In genomic region chr13:76813874-76814273, GRCh38 we compare ENCODE assay signal across 16 cellular contexts.
DNase-seq lines count a peak whose midpoint lies in the region; ATAC-seq and TF ChIP-seq lines count a peak whose summit lies in the region.
"Had no signal": no experiment of that assay in that cellular context is flagged by ENCODE, and none has a peak within 500 bp of the region (broad histone marks: within the 10 kb centered on the region; RNA-seq: fewer than 3 reads in every experiment).

No MANE protein-coding gene starts in this region.

- H3K27me3 Mint-ChIP-seq in CD4-positive, alpha-beta T cell, result peaks cover 57% of the 10 kb centered on the region
- peaks cover 45% of the 10 kb centered on the region for H3K27me3 Mint-ChIP-seq in activated T-cell treated with anti-CD3 and anti-CD28 coated beads, Interleukin-2, amount 50 U/mL, for 24 hours

- no peak for ATAC-seq in Right ventricle myocardium superior (ENCODE audit: poor library complexity)
- no peak for ATAC-seq in CD4-positive, alpha-beta T cell (ENCODE audit: poor library complexity)
- ATAC-seq: activated CD4-positive, CD25-positive, alpha-beta regulatory T cell treated with anti-CD3 and anti-CD28 coated beads, Interleukin-2, amount 50 U/mL, for 24 hours; activated naive CD4-positive, alpha-beta T cell treated with anti-CD3 and anti-CD28 coated beads, Interleukin-2, amount 50 U/mL, for 72 hours had no signal

- intact Hi-C loops in left ventricle myocardium inferior (cut with micrococcal nuclease) (loop anchor here (10.0 kb wide), 1 partner anchor 139 kb away; no protein-coding TSS in a partner anchor), Right ventricle myocardium superior (cut with DNase I) (loop anchor here (10.0 kb wide), 1 partner anchor 99 kb away; no protein-coding TSS in a partner anchor)
- intact Hi-C loops in CD4-positive, alpha-beta T cell (cut with DNase I, micrococcal nuclease), result no loop called here

- TF ChIP-seq CTCF in left ventricle myocardium inferior (IDR thresholded peaks at IDR 0.05; ENCODE audit: borderline replicate concordance), result no peak
- TF ChIP-seq CTCF in CD4-positive, alpha-beta T cell (IDR thresholded peaks at IDR 0.05), result no peak

- DNase-seq in left ventricle myocardium inferior (no peak), Right ventricle myocardium superior (no peak), NCI-H345 (lab: John Stamatoyannopoulos, UW) (peak; percentile 47), dermis blood vessel endothelial cell (peak; percentile 46), ureter (ENCODE audit: low spot score) (peak; percentile 56), NCI-H2196 (lab: John Stamatoyannopoulos, UW; ENCODE audit: unreplicated experiment) (no peak)
- no peak for DNase-seq in CD4-positive, alpha-beta T cell
- DNase-seq in activated T-cell treated with anti-CD3 and anti-CD28 coated beads, Interleukin-2, amount 50 U/mL, for 24 hours, result no peak
- DNase-seq: HFFc6, kidney glomerular epithelial cell, NCI-H1105 had no signal

- no peaks in the 10 kb centered on the region for H3K36me3 ChIP-seq in left ventricle myocardium inferior
- H3K36me3 ChIP-seq: cardiac muscle cell, tibial nerve had no signal

- H3K4me3 Mint-ChIP-seq in CD4-positive, alpha-beta T cell, result no peak overlapping the region
- H3K4me3 Mint-ChIP-seq in activated T-cell treated with anti-CD3 and anti-CD28 coated beads, Interleukin-2, amount 50 U/mL, for 24 hours, result no peak overlapping the region
- H3K4me3 Mint-ChIP-seq: HFFc6 had no signal

- H3K4me1 Mint-ChIP-seq in CD4-positive, alpha-beta T cell (ENCODE audit: low read depth), result no peaks in the 10 kb centered on the region
- H3K4me1 Mint-ChIP-seq in activated T-cell treated with anti-CD3 and anti-CD28 coated beads, Interleukin-2, amount 50 U/mL, for 24 hours (ENCODE audit: low read depth), result no peaks in the 10 kb centered on the region

- H3K36me3 Mint-ChIP-seq in CD4-positive, alpha-beta T cell (ENCODE audit: low read depth), result no peaks in the 10 kb centered on the region
- no peaks in the 10 kb centered on the region for H3K36me3 Mint-ChIP-seq in activated T-cell treated with anti-CD3 and anti-CD28 coated beads, Interleukin-2, amount 50 U/mL, for 24 hours (ENCODE audit: low read depth)
- H3K36me3 Mint-ChIP-seq: activated naive CD4-positive, alpha-beta T cell treated with anti-CD3 and anti-CD28 coated beads, Interleukin-2, amount 50 U/mL, for 72 hours had no signal

- H3K4me3 ChIP-seq in left ventricle myocardium inferior, result no peak overlapping the region
- H3K4me3 ChIP-seq: cardiac muscle cell, tibial nerve had no signal

- H3K27ac ChIP-seq in left ventricle myocardium inferior (replicated peaks), result peak overlapping the region; percentile 68
- H3K27ac ChIP-seq in CD4-positive, alpha-beta T cell (ENCODE audit: low read depth, low read length), result no peak overlapping the region
- H3K27ac ChIP-seq: cardiac muscle cell, epithelial cell of prostate had no signal

- CTCF ChIA-PET in CD4-positive, alpha-beta T cell (lab: Charles Lee), result interaction anchor here (0.7 kb wide), 1 partner anchor 156 kb away, joined by 5 read pairs; no protein-coding TSS in a partner anchor

- POLR2A ChIA-PET in CD4-positive, alpha-beta T cell (lab: Charles Lee), result no interaction called here

- H3K27ac Mint-ChIP-seq in CD4-positive, alpha-beta T cell, result no peak overlapping the region
- H3K27ac Mint-ChIP-seq in activated T-cell treated with anti-CD3 and anti-CD28 coated beads, Interleukin-2, amount 50 U/mL, for 24 hours, result no peak overlapping the region
- H3K27ac Mint-ChIP-seq: activated naive CD4-positive, alpha-beta T cell treated with anti-CD3 and anti-CD28 coated beads, Interleukin-2, amount 50 U/mL, for 72 hours; HFFc6 had no signal

- H3K27me3 ChIP-seq in left ventricle myocardium inferior (ENCODE audit: low read depth), result no peaks in the 10 kb centered on the region
- peaks cover 23% of the 10 kb centered on the region for H3K27me3 ChIP-seq in CD4-positive, alpha-beta T cell (ENCODE audit: control insufficient read depth, insufficient read depth, low read length)
- H3K27me3 ChIP-seq: cardiac muscle cell, tibial nerve had no signal

- no peaks in the 10 kb centered on the region for H3K9me3 ChIP-seq in left ventricle myocardium inferior (replicated peaks)
- no peaks in the 10 kb centered on the region for H3K9me3 ChIP-seq in CD4-positive, alpha-beta T cell (ENCODE audit: control insufficient read depth, low read length)

- peaks cover 3% of the 10 kb centered on the region for H3K9me3 Mint-ChIP-seq in CD4-positive, alpha-beta T cell
- peaks cover 6% of the 10 kb centered on the region for H3K9me3 Mint-ChIP-seq in activated T-cell treated with anti-CD3 and anti-CD28 coated beads, Interleukin-2, amount 50 U/mL, for 24 hours
- H3K9me3 Mint-ChIP-seq: HFFc6 had no signal

- peaks cover 29% of the 10 kb centered on the region for H3K4me1 ChIP-seq in left ventricle myocardium inferior

Comparison
In these comparisons a context has a peak if more than half of its experiments do, and no peak if none do; other contexts are left out.
1. DNase-seq: peak in NCI-H345 (single experiment), dermis blood vessel endothelial cell (single experiment) and ureter (single experiment); none in left ventricle myocardium inferior (single experiment), Right ventricle myocardium superior (single experiment), CD4-positive, alpha-beta T cell (0 of 10), activated T-cell treated with anti-CD3 and anti-CD28 coated beads, Interleukin-2, amount 50 U/mL, for 24 hours (single experiment) and NCI-H2196 (single experiment).
2. intact Hi-C loops: an anchor here in left ventricle myocardium inferior (10.0 kb wide) and Right ventricle myocardium superior (10.0 kb wide); none called in CD4-positive, alpha-beta T cell.